In genomic region chr20:23907579-23907978, GRCh38 we compare ENCODE assay signal across 3 cellular contexts.
"Had no signal": no experiment of that assay in that cellular context is flagged by ENCODE, and none has a peak within 500 bp of the region (broad histone marks: within the 10 kb centered on the region; RNA-seq: fewer than 3 reads in every experiment).

No MANE protein-coding gene starts in this region.

- H3K4me3 ChIP-seq: GM12878 had no signal

- DNase-seq: GDM1, GF-D8 had no signal
